In the genomic region with DNA sequence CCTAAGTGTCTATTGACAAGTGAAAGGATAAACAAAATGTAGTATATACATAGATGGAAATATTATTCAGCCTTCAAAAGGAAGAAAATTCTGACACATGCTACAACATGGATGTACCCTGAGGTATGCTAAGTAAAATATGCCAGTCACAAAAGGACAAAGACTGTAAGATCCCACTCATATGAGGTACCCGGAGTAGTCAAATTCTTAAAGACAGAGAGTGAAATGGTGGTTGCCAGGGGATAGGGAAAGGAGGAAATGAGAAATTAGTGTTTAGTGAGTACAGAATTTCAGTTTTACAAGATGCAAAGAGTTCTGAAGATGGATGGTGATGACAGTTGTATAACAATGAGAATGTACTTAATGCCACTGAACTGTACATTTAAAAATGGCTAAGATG, we compare ENCODE assay signal across 21 cellular contexts.
DNase-seq lines count a peak whose midpoint lies in the region; ATAC-seq and TF ChIP-seq lines count a peak whose summit lies in the region.
"Had no signal": no experiment of that assay in that cellular context is flagged by ENCODE, and none has a peak within 500 bp of the region (broad histone marks: within the 10 kb centered on the region; RNA-seq: fewer than 3 reads in every experiment).

No MANE protein-coding gene starts in this region.

- H3K9me2 ChIP-seq in SK-N-SH = no peaks in the 10 kb centered on the region

- no peak overlapping the region for H3K4me2 ChIP-seq in SK-N-SH
- H3K4me2 ChIP-seq: BLaER1, GM23338 had no signal

- ATAC-seq in GM18498 (IDR thresholded peaks at IDR 0.05; ENCODE audit: unreplicated experiment) (peak; percentile 52), GM18907 (IDR thresholded peaks at IDR 0.05; ENCODE audit: unreplicated experiment) (peak; percentile 37), HG02885 (IDR thresholded peaks at IDR 0.05; ENCODE audit: poor library complexity, unreplicated experiment) (peak; percentile 44)
- ATAC-seq: GM23338, Right ventricle myocardium inferior had no signal

- H3K79me2 ChIP-seq in SK-N-SH (ENCODE audit: insufficient read depth) = no peaks in the 10 kb centered on the region

- H3K4me3 ChIP-seq in right atrium auricular region (no peak overlapping the region), SK-N-SH (ENCODE audit: low read depth in 2 of 2, low read length in 1 of 2) (no peak overlapping the region)
- H3K4me3 ChIP-seq: BLaER1, GM23338, HAP-1, SJSA1 had no signal

- H3K36me3 Mint-ChIP-seq in progenitor cell of endocrine pancreas (ENCODE audit: insufficient read depth) = peaks cover 8% of the 10 kb centered on the region

- no peaks in the 10 kb centered on the region for H3K9me3 ChIP-seq in right atrium auricular region
- H3K9me3 ChIP-seq in SK-N-SH = no peaks in the 10 kb centered on the region
- H3K9me3 ChIP-seq: BLaER1, Caco-2, HAP-1, SJSA1 had no signal

- H3K27ac Mint-ChIP-seq in progenitor cell of endocrine pancreas = peak overlapping the region; percentile 84
- H3K27ac Mint-ChIP-seq: CD4-positive, alpha-beta T cell; GM23338 had no signal

- H3K4me1 Mint-ChIP-seq in progenitor cell of endocrine pancreas (ENCODE audit: low read depth) = no peaks in the 10 kb centered on the region
- H3K4me1 Mint-ChIP-seq: GM23338 had no signal

- POLR2A ChIA-PET in SK-N-SH (lab: Yijun Ruan, JAX) = no interaction called here

- no peak overlapping the region for H3K9ac ChIP-seq in SK-N-SH
- H3K9ac ChIP-seq: BLaER1 had no signal

- no peaks in the 10 kb centered on the region for H3F3A ChIP-seq in SK-N-SH (replicated peaks; ENCODE audit: insufficient read depth)

- CTCF ChIA-PET in SK-N-SH (lab: Yijun Ruan, JAX) = no interaction called here

- TF ChIP-seq CTCF in progenitor cell of endocrine pancreas (IDR thresholded peaks at IDR 0.05; ENCODE audit: unreplicated experiment) = no peak
- no peak for TF ChIP-seq CTCF in right atrium auricular region (IDR thresholded peaks at IDR 0.05)
- no peak for TF ChIP-seq CTCF in SK-N-SH (IDR thresholded peaks at IDR 0.05)

- no peak overlapping the region for H3K4me3 Mint-ChIP-seq in progenitor cell of endocrine pancreas (ENCODE audit: low read depth)
- H3K4me3 Mint-ChIP-seq: CD4-positive, alpha-beta T cell; GM23338 had no signal

- WGBS in SK-N-SH (ENCODE audit: low lambda C conversion rate) = 96% methylated on average over 1 of the region's 1 CpG

- no peaks in the 10 kb centered on the region for H3K27me3 Mint-ChIP-seq in progenitor cell of endocrine pancreas
- H3K27me3 Mint-ChIP-seq: CD4-positive, alpha-beta T cell had no signal

- H3K4me1 ChIP-seq in right atrium auricular region = peaks cover 0 to 15% of the 10 kb centered on the region in 2 donors
- H3K4me1 ChIP-seq in SK-N-SH (ENCODE audit: control insufficient read depth in 1 of 2, insufficient read depth in 2 of 2, low read depth in 1 of 2, low read length in 1 of 2) = no peaks in the 10 kb centered on the region
- H3K4me1 ChIP-seq: BLaER1, Caco-2 had no signal

- no peaks in the 10 kb centered on the region for H4K20me1 ChIP-seq in SK-N-SH (ENCODE audit: insufficient read depth)
- H4K20me1 ChIP-seq: BLaER1 had no signal

- no peak for TF ChIP-seq RAD21 in SK-N-SH (IDR thresholded peaks at IDR 0.05; ENCODE audit: low read length)

- H3K27me3 ChIP-seq in right atrium auricular region (no peaks in the 10 kb centered on the region), SK-N-SH (ENCODE audit: insufficient read depth) (no peaks in the 10 kb centered on the region)
- H3K27me3 ChIP-seq: BLaER1, SJSA1 had no signal

- H3K9me3 Mint-ChIP-seq in progenitor cell of endocrine pancreas (ENCODE audit: low read depth) = no peaks in the 10 kb centered on the region
- H3K9me3 Mint-ChIP-seq: CD4-positive, alpha-beta T cell; GM23338 had no signal

- H3K36me3 ChIP-seq in right atrium auricular region (no peaks in the 10 kb centered on the region), SK-N-SH (replicated peaks in 1 of 2; ENCODE audit: control insufficient read depth in 1 of 2, insufficient read depth in 2 of 2, low read length in 1 of 2) (no peaks in the 10 kb centered on the region)
- H3K36me3 ChIP-seq: BLaER1, HAP-1, SJSA1 had no signal

- DNase-seq in progenitor cell of endocrine pancreas (ENCODE audit: low spot score, unreplicated experiment) (no peak), right atrium auricular region (ENCODE audit: low spot score) (no peak), dermis blood vessel endothelial cell (no peak), SK-N-SH (no peak)
- DNase-seq: Caco-2; CD4-positive, alpha-beta T cell; DND-41; Kasumi-1; NCI-H1417 treated with DMSO at 0.1 percent for 48 hours; NCI-H187 treated with DMSO at 0.1 percent for 48 hours; NCI-H2107; NCI-H446 treated with DMSO at 0.1 percent for 48 hours; NCI-H526 treated with DMSO at 0.1 percent for 48 hours had no signal

- no peak for TF ChIP-seq EP300 in SK-N-SH (IDR thresholded peaks at IDR 0.05; ENCODE audit: borderline replicate concordance in 1 of 2, low read depth in 1 of 2, low read length in 1 of 2)

- H2AFZ ChIP-seq in SK-N-SH (ENCODE audit: low read depth) = no peak overlapping the region
- H2AFZ ChIP-seq: GM23338 had no signal

- H3K27ac ChIP-seq in right atrium auricular region (no peak overlapping the region), SK-N-SH (ENCODE audit: low read depth in 2 of 2, low read length in 1 of 2) (no peak overlapping the region)
- H3K27ac ChIP-seq: BLaER1, SJSA1 had no signal

TF ChIP-seq in SK-N-SH, 30 proteins besides CTCF, POLR2A, EP300 and RAD21 (continues in another document):
- no peak for TF ChIP-seq RXRA (IDR thresholded peaks at IDR 0.05; ENCODE audit: borderline replicate concordance, low read depth)
- no peak for TF ChIP-seq EZH2phosphoT487 (IDR thresholded peaks at IDR 0.05; ENCODE audit: borderline replicate concordance, low read depth)
- TF ChIP-seq MEF2A (IDR thresholded peaks at IDR 0.05; ENCODE audit: borderline replicate concordance, low read depth) = no peak
- TF ChIP-seq CHD2 (IDR thresholded peaks at IDR 0.05; ENCODE audit: low read length, partially characterized antibody) = no peak
- TF ChIP-seq TEAD4 (IDR thresholded peaks at IDR 0.05; ENCODE audit: borderline replicate concordance, insufficient read depth) = no peak
- TF ChIP-seq, protein P1, sequence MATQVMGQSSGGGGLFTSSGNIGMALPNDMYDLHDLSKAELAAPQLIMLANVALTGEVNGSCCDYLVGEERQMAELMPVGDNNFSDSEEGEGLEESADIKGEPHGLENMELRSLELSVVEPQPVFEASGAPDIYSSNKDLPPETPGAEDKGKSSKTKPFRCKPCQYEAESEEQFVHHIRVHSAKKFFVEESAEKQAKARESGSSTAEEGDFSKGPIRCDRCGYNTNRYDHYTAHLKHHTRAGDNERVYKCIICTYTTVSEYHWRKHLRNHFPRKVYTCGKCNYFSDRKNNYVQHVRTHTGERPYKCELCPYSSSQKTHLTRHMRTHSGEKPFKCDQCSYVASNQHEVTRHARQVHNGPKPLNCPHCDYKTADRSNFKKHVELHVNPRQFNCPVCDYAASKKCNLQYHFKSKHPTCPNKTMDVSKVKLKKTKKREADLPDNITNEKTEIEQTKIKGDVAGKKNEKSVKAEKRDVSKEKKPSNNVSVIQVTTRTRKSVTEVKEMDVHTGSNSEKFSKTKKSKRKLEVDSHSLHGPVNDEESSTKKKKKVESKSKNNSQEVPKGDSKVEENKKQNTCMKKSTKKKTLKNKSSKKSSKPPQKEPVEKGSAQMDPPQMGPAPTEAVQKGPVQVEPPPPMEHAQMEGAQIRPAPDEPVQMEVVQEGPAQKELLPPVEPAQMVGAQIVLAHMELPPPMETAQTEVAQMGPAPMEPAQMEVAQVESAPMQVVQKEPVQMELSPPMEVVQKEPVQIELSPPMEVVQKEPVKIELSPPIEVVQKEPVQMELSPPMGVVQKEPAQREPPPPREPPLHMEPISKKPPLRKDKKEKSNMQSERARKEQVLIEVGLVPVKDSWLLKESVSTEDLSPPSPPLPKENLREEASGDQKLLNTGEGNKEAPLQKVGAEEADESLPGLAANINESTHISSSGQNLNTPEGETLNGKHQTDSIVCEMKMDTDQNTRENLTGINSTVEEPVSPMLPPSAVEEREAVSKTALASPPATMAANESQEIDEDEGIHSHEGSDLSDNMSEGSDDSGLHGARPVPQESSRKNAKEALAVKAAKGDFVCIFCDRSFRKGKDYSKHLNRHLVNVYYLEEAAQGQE (IDR thresholded peaks at IDR 0.05; ENCODE audit: low read depth, low read length) = no peak
- TF ChIP-seq, protein P2, sequence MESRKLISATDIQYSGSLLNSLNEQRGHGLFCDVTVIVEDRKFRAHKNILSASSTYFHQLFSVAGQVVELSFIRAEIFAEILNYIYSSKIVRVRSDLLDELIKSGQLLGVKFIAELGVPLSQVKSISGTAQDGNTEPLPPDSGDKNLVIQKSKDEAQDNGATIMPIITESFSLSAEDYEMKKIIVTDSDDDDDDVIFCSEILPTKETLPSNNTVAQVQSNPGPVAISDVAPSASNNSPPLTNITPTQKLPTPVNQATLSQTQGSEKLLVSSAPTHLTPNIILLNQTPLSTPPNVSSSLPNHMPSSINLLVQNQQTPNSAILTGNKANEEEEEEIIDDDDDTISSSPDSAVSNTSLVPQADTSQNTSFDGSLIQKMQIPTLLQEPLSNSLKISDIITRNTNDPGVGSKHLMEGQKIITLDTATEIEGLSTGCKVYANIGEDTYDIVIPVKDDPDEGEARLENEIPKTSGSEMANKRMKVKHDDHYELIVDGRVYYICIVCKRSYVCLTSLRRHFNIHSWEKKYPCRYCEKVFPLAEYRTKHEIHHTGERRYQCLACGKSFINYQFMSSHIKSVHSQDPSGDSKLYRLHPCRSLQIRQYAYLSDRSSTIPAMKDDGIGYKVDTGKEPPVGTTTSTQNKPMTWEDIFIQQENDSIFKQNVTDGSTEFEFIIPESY (IDR thresholded peaks at IDR 0.05; ENCODE audit: borderline replicate concordance, low read depth) = no peak
- no peak for TF ChIP-seq YY1 (IDR thresholded peaks at IDR 0.05; ENCODE audit: low read depth)
- TF ChIP-seq, protein P3, sequence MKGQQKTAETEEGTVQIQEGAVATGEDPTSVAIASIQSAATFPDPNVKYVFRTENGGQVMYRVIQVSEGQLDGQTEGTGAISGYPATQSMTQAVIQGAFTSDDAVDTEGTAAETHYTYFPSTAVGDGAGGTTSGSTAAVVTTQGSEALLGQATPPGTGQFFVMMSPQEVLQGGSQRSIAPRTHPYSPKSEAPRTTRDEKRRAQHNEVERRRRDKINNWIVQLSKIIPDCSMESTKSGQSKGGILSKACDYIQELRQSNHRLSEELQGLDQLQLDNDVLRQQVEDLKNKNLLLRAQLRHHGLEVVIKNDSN (IDR thresholded peaks at IDR 0.05; ENCODE audit: borderline replicate concordance, low read depth) = no peak
- no peak for TF ChIP-seq SIN3A (IDR thresholded peaks at IDR 0.05; ENCODE audit: borderline replicate concordance, low read depth, low read length)
- TF ChIP-seq GATA2 (CRISPR knock-in tag; IDR thresholded peaks at IDR 0.05) = no peak
- TF ChIP-seq FOXJ3 (CRISPR knock-in tag; IDR thresholded peaks at IDR 0.05) = no peak
- TF ChIP-seq POLR2AphosphoS5 (IDR thresholded peaks at IDR 0.05; ENCODE audit: low read depth, low read length) = no peak
- no peak for TF ChIP-seq RFX5 (IDR thresholded peaks at IDR 0.05; ENCODE audit: low read length)
- no peak for TF ChIP-seq FOXM1 (IDR thresholded peaks at IDR 0.05; ENCODE audit: low read depth)
